In the genomic region with DNA sequence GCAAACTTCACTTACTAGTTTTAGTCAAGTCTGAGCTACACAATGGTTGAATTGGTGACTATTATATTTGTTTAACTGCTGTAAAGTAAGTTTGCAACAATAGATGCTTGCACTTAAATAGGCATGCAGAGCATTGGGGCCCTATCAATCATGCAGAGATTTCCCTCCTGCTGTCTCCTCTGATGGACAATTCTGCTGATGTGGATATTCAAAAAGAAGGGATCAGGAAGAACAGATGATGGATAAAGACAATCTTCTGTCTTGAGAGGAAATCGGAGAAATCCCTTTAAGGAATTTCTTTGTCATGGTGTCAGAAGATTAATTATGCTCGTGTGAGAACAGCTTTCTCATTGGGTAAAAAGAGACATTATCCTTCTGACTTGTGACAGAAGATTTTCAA, we compare ENCODE assay signal across 24 cellular contexts.
"Had no signal": no experiment of that assay in that cellular context is flagged by ENCODE, and none has a peak within 500 bp of the region (broad histone marks: within the 10 kb centered on the region; RNA-seq: fewer than 3 reads in every experiment).

No MANE protein-coding gene starts in this region.

- H3K9me3 Mint-ChIP-seq: activated naive CD8-positive, alpha-beta T cell treated with anti-CD3 and anti-CD28 coated beads, Interleukin-2, amount 50 U/mL, for 24 hours; activated T-helper 1 cell treated with anti-CD3 and anti-CD28 coated beads, Interleukin-12 subunit alpha, Interleukin-12 subunit beta, Interleukin-2, Interleukin-4 antibody, amounts not matched to agents 30 ng/mL and 10 ng/mL and 1 ng/mL, durations not matched to agents 14 hours and 24 hours and 36 hours; effector memory CD8-positive, alpha-beta T cell; stimulated activated naive CD8-positive, alpha-beta T cell treated with anti-CD3 and anti-CD28 coated beads, Interleukin-15, Interleukin-2, amounts not matched to agents 100 ng/mL and 50 ng/mL, for 24 hours; T-cell; T-helper 2 cell treated with Interferon-gamma antibody and Interleukin-4, amounts not matched to agents 5 μg/mL and 100 μg/mL, for 36 hours had no signal

- H3K36me3 Mint-ChIP-seq: naive B cell, T-cell had no signal

- FAIRE-seq: pancreas had no signal

- H3K27me3 Mint-ChIP-seq: stimulated activated naive CD8-positive, alpha-beta T cell treated with anti-CD3 and anti-CD28 coated beads, Interleukin-15, Interleukin-2, amounts not matched to agents 100 ng/mL and 50 ng/mL, for 24 hours had no signal

- H3K4me3 ChIP-seq: body of pancreas, esophagus muscularis mucosa, lower lobe of right lung, pancreas, tibial artery had no signal

- H3K9me3 ChIP-seq: body of pancreas, esophagus muscularis mucosa, lower lobe of right lung, pancreas, tibial artery had no signal

- H3K27ac ChIP-seq: body of pancreas, esophagus muscularis mucosa, lower lobe of right lung, pancreas, tibial artery had no signal

- H3K27me3 ChIP-seq: body of pancreas, esophagus muscularis mucosa, pancreas, tibial artery had no signal

- H3K27ac Mint-ChIP-seq: activated CD8-positive, alpha-beta T cell treated with anti-CD3 and anti-CD28 coated beads, Interleukin-2, amount 10 ng/mL, durations not matched to agents 7 days and 5 days; activated naive CD8-positive, alpha-beta T cell treated with anti-CD3 and anti-CD28 coated beads, Interleukin-2, amount 50 U/mL, for 24 hours; activated T-helper 1 cell treated with anti-CD3 and anti-CD28 coated beads, Interleukin-12 subunit alpha, Interleukin-12 subunit beta, Interleukin-2, Interleukin-4 antibody, amounts not matched to agents 30 ng/mL and 10 ng/mL and 1 ng/mL, durations not matched to agents 14 hours and 24 hours and 36 hours; effector memory CD8-positive, alpha-beta T cell; naive B cell; stimulated activated naive CD8-positive, alpha-beta T cell treated with anti-CD3 and anti-CD28 coated beads, Interleukin-15, Interleukin-2, amounts not matched to agents 100 ng/mL and 50 ng/mL, for 24 hours; T-cell; T-helper 2 cell treated with Interferon-gamma antibody and Interleukin-4, amounts not matched to agents 5 μg/mL and 100 μg/mL, for 36 hours had no signal

- H3K4me1 Mint-ChIP-seq: activated naive CD8-positive, alpha-beta T cell treated with anti-CD3 and anti-CD28 coated beads, Interleukin-2, amount 50 U/mL, for 24 hours; naive B cell; T-cell had no signal

- H3K36me3 ChIP-seq: esophagus muscularis mucosa, lower lobe of right lung, pancreas, tibial artery had no signal

- DNase-seq: activated CD4-positive, alpha-beta T cell treated with anti-CD3 and anti-CD28 coated beads for 1 hour; activated CD4-positive, alpha-beta T cell treated with anti-CD3 and anti-CD28 coated beads, Interleukin-2, amount 50 U/mL, for 1 hour; activated CD8-positive, alpha-beta T cell treated with anti-CD3 and anti-CD28 coated beads, Interleukin-2, amount 10 ng/mL, durations not matched to agents 7 days and 5 days; activated gamma-delta T cell; activated naive CD4-positive, alpha-beta T cell treated with anti-CD3 and anti-CD28 coated beads, Interleukin-2, amount 50 U/mL, for 16 hours; activated naive CD8-positive, alpha-beta T cell treated with anti-CD3 and anti-CD28 coated beads, Interleukin-2, amount 50 U/mL, for 24 hours; anterior cingulate cortex; body of pancreas; caudate nucleus; effector memory CD8-positive, alpha-beta T cell; glutamatergic neuron; hypothalamus; lower lobe of right lung; naive B cell; pancreas; right cardiac atrium; stimulated activated CD4-positive, alpha-beta T cell treated with anti-CD3 and anti-CD28 coated beads, Interleukin-12 subunit alpha, Interleukin-12 subunit beta, amount 100 ng/mL, for 4 hours; substantia nigra; T-cell; tibial artery had no signal

- ATAC-seq: activated CD8-positive, alpha-beta T cell treated with anti-CD3 and anti-CD28 coated beads, Interleukin-2, amount 10 ng/mL, durations not matched to agents 7 days and 5 days; activated naive CD8-positive, alpha-beta T cell treated with anti-CD3 and anti-CD28 coated beads, Interleukin-2, amount 50 U/mL, for 24 hours; body of pancreas; effector memory CD8-positive, alpha-beta T cell; pancreas; T-cell had no signal

- H3K4me3 Mint-ChIP-seq: activated CD8-positive, alpha-beta T cell treated with anti-CD3 and anti-CD28 coated beads, Interleukin-2, amount 10 ng/mL, durations not matched to agents 7 days and 5 days; activated naive CD8-positive, alpha-beta T cell treated with anti-CD3 and anti-CD28 coated beads, Interleukin-2, amount 50 U/mL, for 24 hours; activated T-helper 1 cell treated with anti-CD3 and anti-CD28 coated beads, Interleukin-12 subunit alpha, Interleukin-12 subunit beta, Interleukin-2, Interleukin-4 antibody, amounts not matched to agents 30 ng/mL and 10 ng/mL and 1 ng/mL, durations not matched to agents 14 hours and 24 hours and 36 hours; effector memory CD8-positive, alpha-beta T cell; naive B cell; stimulated activated naive CD8-positive, alpha-beta T cell treated with anti-CD3 and anti-CD28 coated beads, Interleukin-15, Interleukin-2, amounts not matched to agents 100 ng/mL and 50 ng/mL, for 24 hours; T-cell; T-helper 2 cell treated with Interferon-gamma antibody and Interleukin-4, amounts not matched to agents 5 μg/mL and 100 μg/mL, for 36 hours had no signal

- H3K4me1 ChIP-seq: lower lobe of right lung, pancreas had no signal
